1 cellular context compared by ENCODE assay signal in genomic region chr2:128537646-128538045, GRCh38.
TF ChIP-seq lines count a peak whose summit lies in the region.

No MANE protein-coding gene starts in this region.

TF ChIP-seq in H1, 55 proteins besides CTCF, POLR2A, EP300 and RAD21:
- TF ChIP-seq SP1 (IDR thresholded peaks at IDR 0.05; ENCODE audit: low read depth, low read length) (no peak), FOSL1 (IDR thresholded peaks at IDR 0.05; ENCODE audit: insufficient read depth, low read depth, low read length) (no peak), CBX8 (IDR thresholded peaks at IDR 0.05; ENCODE audit: borderline replicate concordance, low read depth, low read length) (no peak), ASH2L (IDR thresholded peaks at IDR 0.05; ENCODE audit: low read length) (no peak)
